In the genomic region with DNA sequence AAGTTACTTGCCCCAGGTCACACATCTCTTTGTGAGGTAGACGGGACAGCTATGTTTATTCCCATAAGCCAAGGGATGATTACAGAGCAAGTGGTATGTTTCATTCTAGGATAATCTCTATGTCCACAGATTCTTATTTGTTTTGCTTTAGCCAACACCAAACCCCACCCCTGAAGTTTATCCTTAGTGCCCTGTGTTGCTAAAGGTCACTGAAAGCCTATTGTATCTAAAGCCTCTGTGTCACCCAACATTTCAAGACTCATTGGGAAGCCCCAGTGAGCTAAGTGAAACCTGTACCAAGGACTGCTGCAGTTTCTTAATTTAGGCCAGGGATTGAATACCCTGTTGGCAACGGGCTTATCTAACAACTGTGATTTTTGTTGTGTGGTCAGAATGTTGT, we compare ENCODE assay signal across 19 cellular contexts.
DNase-seq lines count a peak whose midpoint lies in the region; ATAC-seq and TF ChIP-seq lines count a peak whose summit lies in the region.
"Had no signal": no experiment of that assay in that cellular context is flagged by ENCODE, and none has a peak within 500 bp of the region (broad histone marks: within the 10 kb centered on the region; RNA-seq: fewer than 3 reads in every experiment).

No MANE protein-coding gene starts in this region.

- no peaks in the 10 kb centered on the region for H3K4me1 ChIP-seq in HUES48 (ENCODE audit: control insufficient read depth, insufficient read depth, low read length)
- H3K4me1 ChIP-seq in PC-9 (replicated peaks; ENCODE audit: insufficient read depth) = peaks cover 26% of the 10 kb centered on the region
- peaks cover 0 to 55% (median 37%) of the 10 kb centered on the region in 4 donors for H3K4me1 ChIP-seq in sigmoid colon
- H3K4me1 ChIP-seq: BE2C had no signal

- H3K36me3 ChIP-seq in HUES48 (ENCODE audit: control insufficient read depth, insufficient read depth, low read length) = no peaks in the 10 kb centered on the region
- H3K36me3 ChIP-seq in PC-9 (ENCODE audit: low read depth) = no peaks in the 10 kb centered on the region
- no peaks in the 10 kb centered on the region for H3K36me3 ChIP-seq in sigmoid colon

- 71 to 79% methylated on average over 2 of the region's 2 CpGs for WGBS in sigmoid colon, 2 donors

- POLR2A ChIA-PET in PC-9 (lab: Charles Lee; ENCODE audit: unreplicated experiment) = no interaction called here

- CTCF ChIA-PET in PC-9 (lab: Charles Lee) = no interaction called here

- H3K9me2 ChIP-seq in PC-9 (ENCODE audit: insufficient read depth) = no peaks in the 10 kb centered on the region
- H3K9me2 ChIP-seq: SK-N-SH had no signal

- intact Hi-C loops in PC-9 (cut with micrococcal nuclease; ENCODE audit: unreplicated experiment) = no loop called here
- intact Hi-C loops in sigmoid colon (cut with DNase I) = loop anchor here (5.0 kb wide), 1 partner anchor 115 kb away; no protein-coding TSS in a partner anchor
- intact Hi-C loops in left cardiac atrium (cut with DNase I) = no loop called here

- 0 out of 2 replicates have a peak, but pooled peaks cover 4% of the 10 kb centered on the region for H3F3A ChIP-seq in PC-9 (ENCODE audit: insufficient read depth, low read depth)

- no peak overlapping the region for H3K9ac ChIP-seq in HUES48 (ENCODE audit: low read depth, low read length)
- H3K9ac ChIP-seq: SK-N-SH had no signal

- no peaks in the 10 kb centered on the region for H3K79me2 ChIP-seq in PC-9 (ENCODE audit: low read depth)

- no TSS peak for BruUV-seq in PC-9 (replicated peaks; lab: Mats Ljungman, UMichigan)

- H3K9me3 ChIP-seq in HUES48 (ENCODE audit: control insufficient read depth, insufficient read depth, low read length) (no peaks in the 10 kb centered on the region), PC-9 (ENCODE audit: insufficient read depth, low read depth) (no peaks in the 10 kb centered on the region), sigmoid colon (no peaks in the 10 kb centered on the region)
- H3K9me3 ChIP-seq: BE2C, SK-N-SH had no signal

- peak overlapping the region; percentile 56 for H3K27ac ChIP-seq in HUES48 (ENCODE audit: low read depth, low read length)
- peak overlapping the region; percentile 61 for H3K27ac ChIP-seq in PC-9
- peak overlapping the region; percentile 76 to 93 (median 84) for H3K27ac ChIP-seq in sigmoid colon

- in situ Hi-C loops in GM13977 (cut with MboI; ENCODE audit: low pct_unique_long_range_greater_than_20kb, low sequenced_read_pairs, unreplicated experiment) = no loop called here

- no peak for TF ChIP-seq CTCF in PC-9 (conservative IDR thresholded peaks at IDR 0.05)
- TF ChIP-seq CTCF in sigmoid colon (IDR thresholded peaks at IDR 0.05) = no peak
- TF ChIP-seq CTCF in GM13977 (IDR thresholded peaks at IDR 0.05; ENCODE audit: extremely low read depth, insufficient read depth, missing control alignments) = no peak

- H3K27me3 ChIP-seq in HUES48 (ENCODE audit: control insufficient read depth, insufficient read depth, low read length) (no peaks in the 10 kb centered on the region), PC-9 (ENCODE audit: insufficient read depth, low read depth) (no peaks in the 10 kb centered on the region), sigmoid colon (no peaks in the 10 kb centered on the region)
- H3K27me3 ChIP-seq: BE2C had no signal

- no peaks in the 10 kb centered on the region for H4K20me1 ChIP-seq in PC-9 (ENCODE audit: insufficient read depth)

- no peak for TF ChIP-seq POLR2A in sigmoid colon (IDR thresholded peaks at IDR 0.05)

- DNase-seq in PC-9 = peak in 1 of 2 experiments; percentile 87
- DNase-seq in left lobe of liver (ENCODE audit: low spot score) = no peak
- no peak for DNase-seq in sigmoid colon
- DNase-seq in left cardiac atrium = no peak
- DNase-seq in COLO668 (lab: John Stamatoyannopoulos, UW; ENCODE audit: unreplicated experiment) = no peak
- DNase-seq in GM13977 (ENCODE audit: low spot score) = no peak
- DNase-seq: BE2C; CD8-positive, alpha-beta T cell; GDM1; H9; NCI-H1417; NCI-H1930; NCI-H510A; SK-N-SH; T-cell had no signal

- no peak overlapping the region for H2AFZ ChIP-seq in PC-9

- H3K4me3 ChIP-seq in HUES48 (ENCODE audit: low read depth, low read length) (no peak overlapping the region), PC-9 (no peak overlapping the region), sigmoid colon (no peak overlapping the region)

- ATAC-seq in left lobe of liver (peak; percentile 65), left cardiac atrium (no peak), GM19395 (IDR thresholded peaks at IDR 0.05; ENCODE audit: unreplicated experiment) (no peak)
- ATAC-seq: CD8-positive, alpha-beta T cell; Panc1; Right ventricle myocardium inferior; T-cell had no signal

- peak overlapping the region; percentile 26 for H3K4me2 ChIP-seq in PC-9
- H3K4me2 ChIP-seq: SK-N-SH had no signal

- no peak for TF ChIP-seq EP300 in sigmoid colon (IDR thresholded peaks at IDR 0.05)
